Comparison of ENCODE assay signal across 1 cellular context in genomic region chr10:3781458-3782098, GRCh38.
TF ChIP-seq lines count a peak whose summit lies in the region.

No MANE protein-coding gene starts in this region.

TF ChIP-seq in HepG2, 621 proteins besides CTCF, POLR2A, EP300 and RAD21 (continued from another document and continues in another):
- TF ChIP-seq THAP9 (CRISPR knock-in tag; IDR thresholded peaks at IDR 0.05; ENCODE audit: borderline replicate concordance) = no peak
- TF ChIP-seq RAD51 (IDR thresholded peaks at IDR 0.05; ENCODE audit: borderline replicate concordance) = no peak
- TF ChIP-seq NR2F2 (IDR thresholded peaks at IDR 0.05; ENCODE audit: borderline replicate concordance, low read depth) = no peak
- peak; percentile 14; the same call in 1 of the 2 replicates for TF ChIP-seq ZNF580 (CRISPR knock-in tag; IDR thresholded peaks at IDR 0.05; ENCODE audit: borderline replicate concordance, low read depth)
- TF ChIP-seq JUND (CRISPR knock-in tag; IDR thresholded peaks at IDR 0.05) = no peak
- TF ChIP-seq TAF1 (CRISPR knock-in tag; IDR thresholded peaks at IDR 0.05) = 0 out of 2 replicates have a peak, but pooled peaks have one; percentile 21
- no peak for TF ChIP-seq ZBTB8A (CRISPR knock-in tag; IDR thresholded peaks at IDR 0.05; ENCODE audit: borderline replicate concordance, low read depth)
- no peak for TF ChIP-seq ZNF556 (CRISPR knock-in tag; IDR thresholded peaks at IDR 0.05; ENCODE audit: borderline replicate concordance)
- TF ChIP-seq ZNF501 (CRISPR knock-in tag; IDR thresholded peaks at IDR 0.05) = no peak
- TF ChIP-seq FOSL2 (CRISPR knock-in tag; IDR thresholded peaks at IDR 0.05) = 0 out of 2 replicates have a peak, but pooled peaks have one; percentile 12
- 0 out of 2 replicates have a peak, but pooled peaks have one; percentile 2 for TF ChIP-seq ARID5B (CRISPR knock-in tag; IDR thresholded peaks at IDR 0.05)
- TF ChIP-seq ZBTB33 (CRISPR knock-in tag; IDR thresholded peaks at IDR 0.05) = peak; percentile 98
- TF ChIP-seq AKAP8 (CRISPR knock-in tag; IDR thresholded peaks at IDR 0.05) = no peak
- TF ChIP-seq SRSF4 (IDR thresholded peaks at IDR 0.05; ENCODE audit: low read depth, low read length, poor library complexity, severe bottlenecking) = no peak
- TF ChIP-seq CREM (IDR thresholded peaks at IDR 0.05) = no peak
- TF ChIP-seq CREM (CRISPR knock-in tag; IDR thresholded peaks at IDR 0.05) = no peak
- no peak for TF ChIP-seq RFXAP (CRISPR knock-in tag; IDR thresholded peaks at IDR 0.05; ENCODE audit: borderline replicate concordance)
- no peak for TF ChIP-seq THAP11 (CRISPR knock-in tag; IDR thresholded peaks at IDR 0.05)
- no peak for TF ChIP-seq ZNF543 (CRISPR knock-in tag; IDR thresholded peaks at IDR 0.05)
- TF ChIP-seq TBL1XR1 (IDR thresholded peaks at IDR 0.05; ENCODE audit: borderline replicate concordance, low read length, partially characterized antibody) = no peak
- no peak for TF ChIP-seq ZNF225 (CRISPR knock-in tag; IDR thresholded peaks at IDR 0.05)
- no peak for TF ChIP-seq ZBTB34 (CRISPR knock-in tag; IDR thresholded peaks at IDR 0.05)
- TF ChIP-seq MTA3 (CRISPR knock-in tag; IDR thresholded peaks at IDR 0.05) = no peak
- TF ChIP-seq ZNF382 (CRISPR knock-in tag; IDR thresholded peaks at IDR 0.05; ENCODE audit: borderline replicate concordance) = no peak
- no peak for TF ChIP-seq ZNF280B (CRISPR knock-in tag; IDR thresholded peaks at IDR 0.05; ENCODE audit: borderline replicate concordance)
- no peak for TF ChIP-seq DZIP1 (CRISPR knock-in tag; IDR thresholded peaks at IDR 0.05)
- TF ChIP-seq EZH2 (conservative IDR thresholded peaks at IDR 0.05; ENCODE audit: low read depth, low read length) = no peak
- TF ChIP-seq FLYWCH1 (CRISPR knock-in tag; IDR thresholded peaks at IDR 0.05) = no peak
- TF ChIP-seq ZNF317 (CRISPR knock-in tag; IDR thresholded peaks at IDR 0.05) = no peak
- no peak for TF ChIP-seq HDAC2 (CRISPR knock-in tag; IDR thresholded peaks at IDR 0.05)
- TF ChIP-seq ZNF407 (CRISPR knock-in tag; IDR thresholded peaks at IDR 0.05; ENCODE audit: not compliant biosample characterization) = no peak
